ENCODE assay signal across 8 cellular contexts in the genomic region with DNA sequence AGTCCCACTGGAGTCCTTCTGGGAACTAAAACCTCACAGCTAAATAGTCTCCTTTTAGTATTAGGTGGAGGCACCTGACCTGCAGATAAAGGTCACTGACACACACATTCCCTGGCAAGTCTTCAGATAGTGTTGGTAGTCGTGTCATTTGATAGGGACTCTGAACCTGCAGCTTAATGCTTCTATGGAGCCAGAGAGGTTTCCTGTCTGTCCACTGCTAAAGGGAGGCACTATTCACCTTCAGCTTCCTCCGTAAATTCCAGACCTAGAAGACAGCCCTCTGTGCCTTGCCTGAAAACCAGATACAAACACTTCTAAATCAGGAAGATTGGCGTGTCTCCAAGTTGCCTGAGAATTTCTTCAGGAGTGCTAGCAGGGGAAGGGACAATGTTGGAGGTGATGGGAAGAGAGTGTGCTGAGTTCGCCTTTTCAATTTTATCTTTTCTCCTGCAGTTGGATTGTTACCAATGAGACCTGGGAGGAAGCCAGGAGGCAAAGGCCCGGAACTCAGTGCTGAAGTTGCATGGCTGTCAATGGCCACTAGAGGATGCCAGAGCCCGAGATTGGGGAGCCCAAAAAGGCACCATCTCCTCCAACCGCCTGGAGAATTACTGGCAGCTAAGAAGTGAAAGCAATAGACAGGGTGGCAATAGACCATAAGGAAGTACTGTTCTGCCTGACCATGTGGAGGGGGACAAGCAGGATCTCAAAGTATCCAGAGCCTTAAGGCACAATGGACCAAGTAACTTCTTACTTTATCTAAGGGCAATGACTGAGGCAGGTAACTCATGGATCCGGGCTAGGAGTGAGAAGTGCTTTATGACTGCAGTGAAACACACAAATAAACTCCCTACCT.
DNase-seq lines count a peak whose midpoint lies in the region; ATAC-seq and TF ChIP-seq lines count a peak whose summit lies in the region.

No MANE protein-coding gene starts in this region.

- H3K4me1 ChIP-seq in DOHH2 (ENCODE audit: control insufficient read depth, low read length) (no peaks in the 10 kb centered on the region), Panc1 (ENCODE audit: control insufficient read depth, insufficient read depth, low read length) (peaks cover 4% of the 10 kb centered on the region; the same call in 1 of the 2 replicates), thoracic aorta (ENCODE audit: control insufficient read depth in 1 of 2, low read depth in 2 of 2) (no peaks in the 10 kb centered on the region)

- ATAC-seq in GM21717 (IDR thresholded peaks at IDR 0.05; ENCODE audit: unreplicated experiment) (peak; percentile 96), Panc1 (peak; percentile 91), thoracic aorta (ENCODE audit: insufficient number of reproducible peaks, low FRiP score, low read depth) (peak; percentile 55)

- H3K27me3 ChIP-seq in DOHH2 (ENCODE audit: control insufficient read depth, low read length) (no peaks in the 10 kb centered on the region), Panc1 (ENCODE audit: control insufficient read depth, insufficient read depth, low read length) (peaks cover 5% of the 10 kb centered on the region; the same call in 1 of the 2 replicates), thoracic aorta (replicated peaks; ENCODE audit: insufficient read depth) (no peaks in the 10 kb centered on the region)

- H3K27ac ChIP-seq in DOHH2 (ENCODE audit: low read depth, low read length) (no peak overlapping the region), Panc1 (ENCODE audit: low read length) (no peak overlapping the region), thoracic aorta (no peak overlapping the region)

- no TSS peak for BruUV-seq in Panc1 (replicated peaks; lab: Mats Ljungman, UMichigan)

- POLR2A ChIA-PET in Panc1 (lab: Charles Lee): no interaction called here

- H3K4me3 ChIP-seq in DOHH2 (ENCODE audit: low read length) (no peak overlapping the region), Panc1 (ENCODE audit: low read depth in 2 of 2, low read length in 2 of 2) (no peak overlapping the region), fibroblast of pulmonary artery (replicated peaks; ENCODE audit: low read depth, low read length) (no peak overlapping the region), thoracic aorta (peak overlapping the region; percentile 8)

- H3K9me2 ChIP-seq in DOHH2 (replicated peaks; ENCODE audit: control insufficient read depth, low read length): no peaks in the 10 kb centered on the region

- H3K36me3 ChIP-seq in DOHH2 (ENCODE audit: control insufficient read depth, low read length) (no peaks in the 10 kb centered on the region), Panc1 (ENCODE audit: control insufficient read depth, insufficient read depth, low read length) (no peaks in the 10 kb centered on the region), thoracic aorta (no peaks in the 10 kb centered on the region)

- H3K79me2 ChIP-seq in DOHH2 (ENCODE audit: control insufficient read depth, low read length): no peaks in the 10 kb centered on the region

- no peak overlapping the region; the same call in 1 of the 2 replicates for H3K4me2 ChIP-seq in DOHH2 (ENCODE audit: low read length)

- H3F3A ChIP-seq in DOHH2 (ENCODE audit: control insufficient read depth, insufficient read depth): no peaks in the 10 kb centered on the region

- H4K20me1 ChIP-seq in DOHH2 (ENCODE audit: control insufficient read depth, insufficient read depth, low read depth, low read length): no peaks in the 10 kb centered on the region

- H3K9me3 ChIP-seq in DOHH2 (ENCODE audit: control insufficient read depth, insufficient read depth, low read length) (no peaks in the 10 kb centered on the region), Panc1 (ENCODE audit: control insufficient read depth, insufficient read depth, low read depth, low read length) (no peaks in the 10 kb centered on the region), thoracic aorta (no peaks in the 10 kb centered on the region)

- CTCF ChIA-PET in Panc1 (lab: Charles Lee): interaction anchor here (0.6 to 0.9 kb wide), 2 partner anchors 53 to 926 kb away, joined by 3 to 6 read pairs; no protein-coding TSS in a partner anchor

- DNase-seq in KG1 (lab: John Stamatoyannopoulos, UW) (peak; percentile 31), Panc1 (ENCODE audit: low read depth, low spot score) (peak; percentile 71), fibroblast of pulmonary artery (ENCODE audit: low read depth) (peak; percentile 79), nucleus accumbens (lab: John Stamatoyannopoulos, UW) (peak in 41 of 56 donors; percentile 1 to 57 (median 11)), thoracic aorta (ENCODE audit: low spot score) (no peak)
- peak; percentile 76 to 81 for DNase-seq in activated T-cell treated with anti-CD3 and anti-CD28 coated beads, Interleukin-2, amount 50 U/mL, for 48 hours

- intact Hi-C loops in Panc1 (cut with micrococcal nuclease; ENCODE audit: unreplicated experiment): no loop called here

- peak; percentile 93 for TF ChIP-seq CTCF in DOHH2 (IDR thresholded peaks at IDR 0.05; ENCODE audit: low read depth, low read length, poor library complexity, severe bottlenecking)
- TF ChIP-seq CTCF in Panc1 (IDR thresholded peaks at IDR 0.05): peak; percentile 99
- peak; percentile 100 for TF ChIP-seq CTCF in fibroblast of pulmonary artery (IDR thresholded peaks at IDR 0.05; ENCODE audit: low read length, missing control alignments)
- TF ChIP-seq CTCF in thoracic aorta (IDR thresholded peaks at IDR 0.05): peak; percentile 76

- in situ Hi-C loops in Panc1 (cut with HindIII; ENCODE audit: low pct_unique_long_range_greater_than_20kb, low sequenced_read_pairs): no loop called here
